ENCODE assay signal across 11 cellular contexts in the genomic region with DNA sequence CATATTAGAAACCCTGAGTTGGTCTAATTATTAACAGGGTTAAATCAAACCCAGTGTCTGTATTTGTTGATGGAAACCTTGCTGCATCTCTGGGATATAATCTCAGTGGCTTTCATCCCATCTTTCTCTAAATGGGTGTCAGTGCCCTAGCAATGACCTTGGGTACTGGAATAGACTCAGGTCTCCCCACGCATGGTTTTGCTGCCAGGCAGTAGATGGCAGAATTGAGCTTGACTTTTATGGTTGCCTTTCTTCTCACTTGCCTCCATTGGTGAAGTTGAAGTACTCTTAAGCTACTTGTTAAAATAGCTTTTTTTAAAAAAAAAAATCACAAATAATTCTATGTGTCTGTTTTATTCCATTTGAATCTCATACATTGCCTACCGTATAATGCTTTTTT.
DNase-seq lines count a peak whose midpoint lies in the region; ATAC-seq, FAIRE-seq and TF ChIP-seq lines count a peak whose summit lies in the region.
"Had no signal": no experiment of that assay in that cellular context is flagged by ENCODE, and none has a peak within 500 bp of the region (broad histone marks: within the 10 kb centered on the region; RNA-seq: fewer than 3 reads in every experiment).

No MANE protein-coding gene starts in this region.

- peak; percentile 36 for TF ChIP-seq CTCF in D721Med (IDR thresholded peaks at IDR 0.05; ENCODE audit: insufficient read depth, missing control alignments)
- peak; percentile 56 to 71 for TF ChIP-seq CTCF in GM23338 (conservative IDR thresholded peaks at IDR 0.05; ENCODE audit: low read depth in 2 of 2)
- TF ChIP-seq CTCF in fibroblast of mammary gland (conservative IDR thresholded peaks at IDR 0.05; ENCODE audit: control insufficient read depth, insufficient read depth, low read depth, low read length) = peak; percentile 36
- TF ChIP-seq CTCF in dorsolateral prefrontal cortex (IDR thresholded peaks at IDR 0.05 in 54 of 56, conservative IDR thresholded peaks at IDR 0.05 in 2 of 56; ENCODE audit: low read depth in 1 of 56, partially characterized antibody in 56 of 56) = peak in 2 of 56 donors; percentile 20 to 25

- H3K27me3 Mint-ChIP-seq in GM23338 (ENCODE audit: insufficient read depth, low read depth, poor library complexity) = no peaks in the 10 kb centered on the region

- ATAC-seq in GM23338 = no peak; the same call in 1 of the 3 replicates
- ATAC-seq in HG02970 (IDR thresholded peaks at IDR 0.05; ENCODE audit: low FRiP score, unreplicated experiment) = no peak
- no peak for ATAC-seq in HG02938 (IDR thresholded peaks at IDR 0.05; ENCODE audit: unreplicated experiment)

- H3K9me3 Mint-ChIP-seq in GM23338 = peaks cover 30% of the 10 kb centered on the region

- no peak for FAIRE-seq in D721Med (lab: Jason Lieb, UNC)

- no peaks in the 10 kb centered on the region; the same call in none of the 2 replicates for H3K36me3 ChIP-seq in GM23338 (ENCODE audit: insufficient read depth)

- no peak overlapping the region for H3K4me3 Mint-ChIP-seq in GM23338
- H3K4me3 Mint-ChIP-seq: naive B cell had no signal

- H3F3A ChIP-seq in GM23338 (replicated peaks; ENCODE audit: low read depth) = no peaks in the 10 kb centered on the region

- no peaks in the 10 kb centered on the region for H4K20me1 ChIP-seq in GM23338 (replicated peaks; ENCODE audit: insufficient read depth)

- H3K4me2 ChIP-seq in GM23338 = no peak overlapping the region

- no peaks in the 10 kb centered on the region; the same call in 1 of the 2 replicates for H3K9me2 ChIP-seq in GM23338 (ENCODE audit: insufficient read depth)

- no peak overlapping the region for H2AFZ ChIP-seq in GM23338

- peaks cover 5% of the 10 kb centered on the region; the same call in 1 of the 2 replicates for H3K4me1 ChIP-seq in GM23338 (ENCODE audit: insufficient read depth)

- H3K4me1 Mint-ChIP-seq in GM23338 = peaks cover 8% of the 10 kb centered on the region; the same call in 2 of the 3 replicates
- H3K4me1 Mint-ChIP-seq: naive B cell had no signal

- H3K79me2 ChIP-seq in GM23338 (replicated peaks; ENCODE audit: insufficient read depth) = no peaks in the 10 kb centered on the region

- DNase-seq in D721Med (ENCODE audit: insufficient read length, low spot score) (no peak), GM23338 (ENCODE audit: low spot score) (peak; percentile 36), RKO (ENCODE audit: low spot score) (peak; percentile 11), fibroblast of mammary gland (ENCODE audit: low read depth) (peak; percentile 22), SHP77 (lab: John Stamatoyannopoulos, UW) (no peak), dorsolateral prefrontal cortex (no peak)
- DNase-seq: anterior cingulate cortex; naive B cell; stimulated activated naive CD4-positive, alpha-beta T cell had no signal

- H3K27me3 ChIP-seq in GM23338 (ENCODE audit: insufficient read depth) (no peaks in the 10 kb centered on the region), dorsolateral prefrontal cortex (no peaks in the 10 kb centered on the region)

- H3K4me3 ChIP-seq in GM23338 = no peak overlapping the region
- H3K4me3 ChIP-seq in fibroblast of mammary gland (ENCODE audit: control insufficient read depth, low read depth, low read length) = no peak overlapping the region
- no peak overlapping the region for H3K4me3 ChIP-seq in dorsolateral prefrontal cortex

- intact Hi-C loops in dorsolateral prefrontal cortex (cut with DNase I) = no loop called here

- H3K27ac ChIP-seq in GM23338 (ENCODE audit: low read depth) = no peak overlapping the region
- H3K27ac ChIP-seq in dorsolateral prefrontal cortex = no peak overlapping the region

- H3K27ac Mint-ChIP-seq in GM23338 = no peak overlapping the region
- H3K27ac Mint-ChIP-seq: naive B cell had no signal

- H3K36me3 Mint-ChIP-seq in GM23338 (ENCODE audit: low read depth) = peaks cover 31% of the 10 kb centered on the region

TF ChIP-seq in GM23338, 12 proteins besides CTCF, POLR2A, EP300 and RAD21 (continues in another document):
- no peak for TF ChIP-seq STAT1 (IDR thresholded peaks at IDR 0.05; ENCODE audit: unreplicated experiment)
- TF ChIP-seq CREB1 (CRISPR knock-in tag; IDR thresholded peaks at IDR 0.05; ENCODE audit: low read depth) = no peak
- TF ChIP-seq ETS1 (IDR thresholded peaks at IDR 0.05) = no peak
- TF ChIP-seq NANOG (IDR thresholded peaks at IDR 0.05; ENCODE audit: borderline replicate concordance) = no peak
- TF ChIP-seq, protein P1, sequence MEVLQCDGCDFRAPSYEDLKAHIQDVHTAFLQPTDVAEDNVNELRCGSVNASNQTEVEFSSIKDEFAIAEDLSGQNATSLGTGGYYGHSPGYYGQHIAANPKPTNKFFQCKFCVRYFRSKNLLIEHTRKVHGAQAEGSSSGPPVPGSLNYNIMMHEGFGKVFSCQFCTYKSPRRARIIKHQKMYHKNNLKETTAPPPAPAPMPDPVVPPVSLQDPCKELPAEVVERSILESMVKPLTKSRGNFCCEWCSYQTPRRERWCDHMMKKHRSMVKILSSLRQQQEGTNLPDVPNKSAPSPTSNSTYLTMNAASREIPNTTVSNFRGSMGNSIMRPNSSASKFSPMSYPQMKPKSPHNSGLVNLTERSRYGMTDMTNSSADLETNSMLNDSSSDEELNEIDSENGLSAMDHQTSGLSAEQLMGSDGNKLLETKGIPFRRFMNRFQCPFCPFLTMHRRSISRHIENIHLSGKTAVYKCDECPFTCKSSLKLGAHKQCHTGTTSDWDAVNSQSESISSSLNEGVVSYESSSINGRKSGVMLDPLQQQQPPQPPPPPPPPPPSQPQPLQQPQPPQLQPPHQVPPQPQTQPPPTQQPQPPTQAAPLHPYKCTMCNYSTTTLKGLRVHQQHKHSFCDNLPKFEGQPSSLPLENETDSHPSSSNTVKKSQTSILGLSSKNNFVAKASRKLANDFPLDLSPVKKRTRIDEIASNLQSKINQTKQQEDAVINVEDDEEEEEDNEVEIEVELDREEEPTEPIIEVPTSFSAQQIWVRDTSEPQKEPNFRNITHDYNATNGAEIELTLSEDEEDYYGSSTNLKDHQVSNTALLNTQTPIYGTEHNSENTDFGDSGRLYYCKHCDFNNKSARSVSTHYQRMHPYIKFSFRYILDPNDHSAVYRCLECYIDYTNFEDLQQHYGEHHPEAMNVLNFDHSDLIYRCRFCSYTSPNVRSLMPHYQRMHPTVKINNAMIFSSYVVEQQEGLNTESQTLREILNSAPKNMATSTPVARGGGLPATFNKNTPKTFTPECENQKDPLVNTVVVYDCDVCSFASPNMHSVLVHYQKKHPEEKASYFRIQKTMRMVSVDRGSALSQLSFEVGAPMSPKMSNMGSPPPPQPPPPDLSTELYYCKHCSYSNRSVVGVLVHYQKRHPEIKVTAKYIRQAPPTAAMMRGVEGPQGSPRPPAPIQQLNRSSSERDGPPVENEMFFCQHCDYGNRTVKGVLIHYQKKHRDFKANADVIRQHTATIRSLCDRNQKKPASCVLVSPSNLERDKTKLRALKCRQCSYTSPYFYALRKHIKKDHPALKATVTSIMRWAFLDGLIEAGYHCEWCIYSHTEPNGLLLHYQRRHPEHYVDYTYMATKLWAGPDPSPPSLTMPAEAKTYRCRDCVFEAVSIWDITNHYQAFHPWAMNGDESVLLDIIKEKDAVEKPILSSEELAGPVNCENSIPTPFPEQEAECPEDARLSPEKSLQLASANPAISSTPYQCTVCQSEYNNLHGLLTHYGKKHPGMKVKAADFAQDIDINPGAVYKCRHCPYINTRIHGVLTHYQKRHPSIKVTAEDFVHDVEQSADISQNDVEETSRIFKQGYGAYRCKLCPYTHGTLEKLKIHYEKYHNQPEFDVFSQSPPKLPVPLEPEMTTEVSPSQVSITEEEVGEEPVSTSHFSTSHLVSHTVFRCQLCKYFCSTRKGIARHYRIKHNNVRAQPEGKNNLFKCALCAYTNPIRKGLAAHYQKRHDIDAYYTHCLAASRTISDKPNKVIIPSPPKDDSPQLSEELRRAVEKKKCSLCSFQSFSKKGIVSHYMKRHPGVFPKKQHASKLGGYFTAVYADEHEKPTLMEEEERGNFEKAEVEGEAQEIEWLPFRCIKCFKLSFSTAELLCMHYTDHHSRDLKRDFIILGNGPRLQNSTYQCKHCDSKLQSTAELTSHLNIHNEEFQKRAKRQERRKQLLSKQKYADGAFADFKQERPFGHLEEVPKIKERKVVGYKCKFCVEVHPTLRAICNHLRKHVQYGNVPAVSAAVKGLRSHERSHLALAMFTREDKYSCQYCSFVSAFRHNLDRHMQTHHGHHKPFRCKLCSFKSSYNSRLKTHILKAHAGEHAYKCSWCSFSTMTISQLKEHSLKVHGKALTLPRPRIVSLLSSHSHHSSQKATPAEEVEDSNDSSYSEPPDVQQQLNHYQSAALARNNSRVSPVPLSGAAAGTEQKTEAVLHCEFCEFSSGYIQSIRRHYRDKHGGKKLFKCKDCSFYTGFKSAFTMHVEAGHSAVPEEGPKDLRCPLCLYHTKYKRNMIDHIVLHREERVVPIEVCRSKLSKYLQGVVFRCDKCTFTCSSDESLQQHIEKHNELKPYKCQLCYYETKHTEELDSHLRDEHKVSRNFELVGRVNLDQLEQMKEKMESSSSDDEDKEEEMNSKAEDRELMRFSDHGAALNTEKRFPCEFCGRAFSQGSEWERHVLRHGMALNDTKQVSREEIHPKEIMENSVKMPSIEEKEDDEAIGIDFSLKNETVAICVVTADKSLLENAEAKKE (CRISPR knock-in tag; IDR thresholded peaks at IDR 0.05) = no peak
- TF ChIP-seq EZH2phosphoT487 (IDR thresholded peaks at IDR 0.05; ENCODE audit: unreplicated experiment) = no peak
- no peak for TF ChIP-seq ZNF114 (CRISPR knock-in tag; IDR thresholded peaks at IDR 0.05)
- TF ChIP-seq ZNF331 (CRISPR knock-in tag; IDR thresholded peaks at IDR 0.05; ENCODE audit: low read depth) = no peak
- no peak for TF ChIP-seq POLR2AphosphoS5 (IDR thresholded peaks at IDR 0.05; ENCODE audit: low read depth)
- TF ChIP-seq JUNB (IDR thresholded peaks at IDR 0.05; ENCODE audit: unreplicated experiment) = no peak

Comparison
In these comparisons a context has a peak if more than half of its experiments do, and no peak if none do; other contexts are left out.
1. DNase-seq: peak in GM23338 (single experiment), RKO (single experiment) and fibroblast of mammary gland (single experiment); none in D721Med (single experiment), SHP77 (0 of 2) and dorsolateral prefrontal cortex (0 of 10).